27 cellular contexts compared by ENCODE assay signal in genomic region chr12:7304456-7304855, GRCh38. TPM values are rescaled to one million over a fixed set of nuclear protein-coding genes. Genes with fewer than 3 reads are reported as not detected.
"Had no signal": no experiment of that assay in that cellular context is flagged by ENCODE, and none has a peak within 500 bp of the region (broad histone marks: within the 10 kb centered on the region; RNA-seq: fewer than 3 reads in every experiment).

No MANE protein-coding gene starts in this region.

- H3K36me3 ChIP-seq: Peyer's patch, SJSA1 had no signal

- H3K4me1 Mint-ChIP-seq: activated CD4-positive, alpha-beta T cell treated with anti-CD3 and anti-CD28 coated beads, Interleukin-2, amount 10 ng/mL, durations not matched to agents 7 days and 5 days; activated naive CD8-positive, alpha-beta T cell treated with anti-CD3 and anti-CD28 coated beads, Interleukin-2, amount 50 U/mL, for 24 hours had no signal

- H3K36me3 Mint-ChIP-seq: activated CD4-positive, alpha-beta memory T cell treated with anti-CD3 and anti-CD28 coated beads for 36 hours; activated naive CD4-positive, alpha-beta T cell treated with anti-CD3 and anti-CD28 coated beads, Interleukin-2, amount 50 U/mL, for 72 hours had no signal

- H3K4me3 ChIP-seq: Peyer's patch, SJSA1 had no signal

- ATAC-seq: activated naive CD4-positive, alpha-beta T cell treated with anti-CD3 and anti-CD28 coated beads, Interleukin-2, amount 50 U/mL, for 72 hours; activated naive CD8-positive, alpha-beta T cell treated with anti-CD3 and anti-CD28 coated beads, Interleukin-2, amount 50 U/mL, for 24 hours; activated T-cell treated with anti-CD3 and anti-CD28 coated beads, Interleukin-2, amount 50 U/mL, for 4 hours had no signal

- H3K4me1 ChIP-seq: Peyer's patch, SJSA1 had no signal

- H3K27ac Mint-ChIP-seq: activated CD4-positive, alpha-beta memory T cell treated with anti-CD3 and anti-CD28 coated beads for 36 hours; activated CD4-positive, alpha-beta T cell treated with anti-CD3 and anti-CD28 coated beads, Interleukin-2, amount 10 ng/mL, durations not matched to agents 7 days and 5 days; activated naive CD4-positive, alpha-beta T cell treated with anti-CD3 and anti-CD28 coated beads, Interleukin-2, amount 50 U/mL, for 72 hours; activated naive CD8-positive, alpha-beta T cell treated with anti-CD3 and anti-CD28 coated beads, Interleukin-2, amount 50 U/mL, for 24 hours; T-helper 1 cell treated with Interleukin-12 subunit alpha and Interleukin-12 subunit beta and Interleukin-4 antibody, amounts not matched to agents 30 μg/mL and 1 μg/mL, for 36 hours had no signal

- H3K4me3 Mint-ChIP-seq: activated CD4-positive, alpha-beta memory T cell treated with anti-CD3 and anti-CD28 coated beads for 36 hours; activated CD4-positive, alpha-beta T cell treated with anti-CD3 and anti-CD28 coated beads, Interleukin-2, amount 10 ng/mL, durations not matched to agents 7 days and 5 days; activated naive CD8-positive, alpha-beta T cell treated with anti-CD3 and anti-CD28 coated beads, Interleukin-2, amount 50 U/mL, for 24 hours; activated T-cell treated with anti-CD3 and anti-CD28 coated beads, Interleukin-2, amount 50 U/mL, for 4 hours; T-helper 1 cell treated with Interleukin-12 subunit alpha and Interleukin-12 subunit beta and Interleukin-4 antibody, amounts not matched to agents 30 μg/mL and 1 μg/mL, for 36 hours had no signal

- DNase-seq: activated CD4-positive, alpha-beta memory T cell treated with anti-CD3 and anti-CD28 coated beads for 36 hours; activated CD4-positive, alpha-beta T cell treated with anti-CD3 and anti-CD28 coated beads, Interleukin-2, amount 10 ng/mL, durations not matched to agents 7 days and 5 days; activated CD4-positive, CD25-positive, alpha-beta regulatory T cell; activated CD8-positive, alpha-beta memory T cell treated with anti-CD3 and anti-CD28 coated beads for 24 hours; activated effector memory CD4-positive, alpha-beta T cell treated with anti-CD3 and anti-CD28 coated beads, Interleukin-2, amount 50 U/mL, for 16 hours; activated naive CD4-positive, alpha-beta T cell treated with Interleukin-2 at 50 U/mL for 16 hours; activated naive CD8-positive, alpha-beta T cell treated with anti-CD3 and anti-CD28 coated beads, Interleukin-2, amount 50 U/mL, for 24 hours; activated T-cell treated with anti-CD3 and anti-CD28 coated beads, Interleukin-2, amount 50 U/mL, for 4 hours; amniotic stem cell; central memory CD4-positive, alpha-beta T cell; Kasumi-1; KBM-7; NCI-H1048; NCI-H2171; NCI-H226; NCI-H526; NCI-H82; OCI-M1; Peyer's patch; Right ventricle myocardium superior had no signal

- H3K27me3 ChIP-seq: Peyer's patch, SJSA1 had no signal

- H3K27ac ChIP-seq: Peyer's patch, RWPE1, SJSA1, VCaP had no signal

- H3K9me3 Mint-ChIP-seq: activated CD4-positive, alpha-beta memory T cell treated with anti-CD3 and anti-CD28 coated beads for 36 hours; activated CD4-positive, alpha-beta T cell treated with anti-CD3 and anti-CD28 coated beads, Interleukin-2, amount 10 ng/mL, durations not matched to agents 7 days and 5 days; activated naive CD4-positive, alpha-beta T cell treated with anti-CD3 and anti-CD28 coated beads, Interleukin-2, amount 50 U/mL, for 72 hours; activated naive CD8-positive, alpha-beta T cell treated with anti-CD3 and anti-CD28 coated beads, Interleukin-2, amount 50 U/mL, for 24 hours; activated T-cell treated with anti-CD3 and anti-CD28 coated beads, Interleukin-2, amount 50 U/mL, for 4 hours; T-helper 1 cell treated with Interleukin-12 subunit alpha and Interleukin-12 subunit beta and Interleukin-4 antibody, amounts not matched to agents 30 μg/mL and 1 μg/mL, for 36 hours had no signal

RNA-seq across cellular contexts. Expression of gene ACSM4, which starts 0.6 kb away (rescaled TPM):
- total RNA-seq: activated CD4-positive, alpha-beta memory T cell treated with anti-CD3 and anti-CD28 coated beads for 36 hours; activated CD4-positive, alpha-beta T cell treated with anti-CD3 and anti-CD28 coated beads, Interleukin-2, amount 10 ng/mL, durations not matched to agents 7 days and 5 days; activated naive CD4-positive, alpha-beta T cell treated with anti-CD3 and anti-CD28 coated beads, Interleukin-2, amount 50 U/mL, for 72 hours; activated T-cell treated with anti-CD3 and anti-CD28 coated beads, Interleukin-2, amount 50 U/mL, for 4 hours; bronchial epithelial cell; NCI-H460; Peyer's patch; Right ventricle myocardium superior; SJSA1 had no signal
